In genomic region chr10:61842755-61843497, GRCh38 we compare ENCODE assay signal across 17 cellular contexts. TPM values are rescaled to one million over a fixed set of nuclear protein-coding genes. Genes with fewer than 3 reads are reported as not detected.
DNase-seq lines count a peak whose midpoint lies in the region; ATAC-seq and TF ChIP-seq lines count a peak whose summit lies in the region.
"Had no signal": no experiment of that assay in that cellular context is flagged by ENCODE, and none has a peak within 500 bp of the region (broad histone marks: within the 10 kb centered on the region; RNA-seq: fewer than 3 reads in every experiment).

No MANE protein-coding gene starts in this region.

- no peaks in the 10 kb centered on the region for H3K79me2 ChIP-seq in GM23248 (ENCODE audit: insufficient read depth)

- H3F3A ChIP-seq in GM23248 (ENCODE audit: insufficient read depth) = peaks cover 19% of the 10 kb centered on the region

- no peaks in the 10 kb centered on the region for H3K9me3 ChIP-seq in GM23248 (ENCODE audit: low read depth)
- H3K9me3 ChIP-seq in RWPE2 (ENCODE audit: severe bottlenecking) = no peaks in the 10 kb centered on the region
- H3K9me3 ChIP-seq: left lung had no signal

- no peaks in the 10 kb centered on the region for H3K36me3 ChIP-seq in GM23248 (ENCODE audit: low read depth)
- H3K36me3 ChIP-seq in RWPE2 (ENCODE audit: low read depth) = no peaks in the 10 kb centered on the region
- H3K36me3 ChIP-seq: left lung had no signal

- H3K27me3 ChIP-seq in GM23248 (replicated peaks; ENCODE audit: insufficient read depth) (no peaks in the 10 kb centered on the region), RWPE2 (ENCODE audit: insufficient read depth, poor library complexity, severe bottlenecking) (no peaks in the 10 kb centered on the region)
- H3K27me3 ChIP-seq: left lung had no signal

- H4K20me1 ChIP-seq in GM23248 (ENCODE audit: insufficient read depth) = no peaks in the 10 kb centered on the region

- no peaks in the 10 kb centered on the region for H3K36me3 Mint-ChIP-seq in activated T-cell treated with anti-CD3 and anti-CD28 coated beads, Interleukin-2, amount 50 U/mL, for 24 hours (ENCODE audit: low read depth)

- H3K27ac Mint-ChIP-seq in activated T-cell treated with anti-CD3 and anti-CD28 coated beads, Interleukin-2, amount 50 U/mL, for 24 hours = no peak overlapping the region
- H3K27ac Mint-ChIP-seq: activated CD4-positive, alpha-beta T cell treated with anti-CD3 and anti-CD28 coated beads, Interleukin-2, amount 10 ng/mL, durations not matched to agents 24 days and 14 days; effector memory CD8-positive, alpha-beta T cell had no signal

- no peak overlapping the region for H3K9ac ChIP-seq in GM23248

- peak; percentile 96 for ATAC-seq in RWPE2 (ENCODE audit: low read depth)
- peak; percentile 48 for ATAC-seq in omental fat pad (ENCODE audit: low FRiP score)
- ATAC-seq in GM19455 (IDR thresholded peaks at IDR 0.05; ENCODE audit: unreplicated experiment) = no peak
- ATAC-seq: effector memory CD8-positive, alpha-beta T cell; left lung had no signal

- H3K27ac ChIP-seq in GM23248 = peak overlapping the region; percentile 46
- peak overlapping the region; percentile 17 for H3K27ac ChIP-seq in RWPE2 (ENCODE audit: poor library complexity, severe bottlenecking)
- H3K27ac ChIP-seq: C4-2B, left lung had no signal

- H2AFZ ChIP-seq in GM23248 = no peak overlapping the region

- H3K4me1 ChIP-seq in GM23248 (ENCODE audit: insufficient read depth) (peaks cover 28% of the 10 kb centered on the region), RWPE2 (ENCODE audit: insufficient read depth, poor library complexity, severe bottlenecking) (peaks cover 10% of the 10 kb centered on the region)

- DNase-seq in GM23248 (peak; percentile 87), RWPE2 (ENCODE audit: low spot score) (no peak), fibroblast of gingiva (ENCODE audit: low read depth) (peak; percentile 12), omental fat pad (ENCODE audit: low spot score) (no peak), GM20000 (ENCODE audit: low spot score) (no peak)
- no peak for DNase-seq in NK-92 treated with Interleukin-12 subunit alpha and Interleukin-12 subunit beta, amount 100 ng/mL, for 24 hours (lab: John Stamatoyannopoulos, UW)
- no peak for DNase-seq in activated T-cell treated with anti-CD3 and anti-CD28 coated beads, Interleukin-2, amount 50 U/mL, for 24 hours
- DNase-seq: activated CD4-positive, alpha-beta T cell treated with anti-CD3 and anti-CD28 coated beads, Interleukin-2, amount 10 ng/mL, durations not matched to agents 24 days and 14 days; aorta; effector memory CD8-positive, alpha-beta T cell; head of caudate nucleus; left lung; NCI-H1417 treated with DMSO at 0.1 percent for 48 hours; T-helper 2 cell had no signal

- peak overlapping the region; percentile 52 for H3K4me2 ChIP-seq in GM23248 (ENCODE audit: unreplicated experiment)

- no peaks in the 10 kb centered on the region for H3K27me3 Mint-ChIP-seq in activated T-cell treated with anti-CD3 and anti-CD28 coated beads, Interleukin-2, amount 50 U/mL, for 24 hours
- H3K27me3 Mint-ChIP-seq: activated CD4-positive, alpha-beta T cell treated with anti-CD3 and anti-CD28 coated beads, Interleukin-2, amount 10 ng/mL, durations not matched to agents 24 days and 14 days; effector memory CD8-positive, alpha-beta T cell had no signal

- no peaks in the 10 kb centered on the region for H3K9me2 ChIP-seq in GM23248 (ENCODE audit: insufficient read depth)

- WGBS in GM23248 (ENCODE audit: low coverage in 1 of 2, low lambda C conversion rate in 2 of 2, missing lambda C conversion rate in 2 of 2), 2 experiments = 71 to 77% methylated on average over 4 of the region's 4 CpGs

- no peak overlapping the region for H3K4me3 Mint-ChIP-seq in activated T-cell treated with anti-CD3 and anti-CD28 coated beads, Interleukin-2, amount 50 U/mL, for 24 hours
- H3K4me3 Mint-ChIP-seq: activated CD4-positive, alpha-beta T cell treated with anti-CD3 and anti-CD28 coated beads, Interleukin-2, amount 10 ng/mL, durations not matched to agents 24 days and 14 days; effector memory CD8-positive, alpha-beta T cell; nephron had no signal

- H3K4me3 ChIP-seq in GM23248 = no peak overlapping the region
- H3K4me3 ChIP-seq in RWPE2 (ENCODE audit: severe bottlenecking) = no peak overlapping the region
- H3K4me3 ChIP-seq: left lung had no signal

- TF ChIP-seq CTCF in RWPE2 (IDR thresholded peaks at IDR 0.05; ENCODE audit: poor library complexity, severe bottlenecking) (no peak), omental fat pad (IDR thresholded peaks at IDR 0.05) (no peak), GM20000 (IDR thresholded peaks at IDR 0.05; ENCODE audit: extremely low read depth, missing control alignments) (no peak)

- no peaks in the 10 kb centered on the region for H3K9me3 Mint-ChIP-seq in activated T-cell treated with anti-CD3 and anti-CD28 coated beads, Interleukin-2, amount 50 U/mL, for 24 hours
- H3K9me3 Mint-ChIP-seq: effector memory CD8-positive, alpha-beta T cell; nephron had no signal

- in situ Hi-C loops in GM23248 (cut with MboI) = no loop called here

- H3K4me1 Mint-ChIP-seq in activated T-cell treated with anti-CD3 and anti-CD28 coated beads, Interleukin-2, amount 50 U/mL, for 24 hours (ENCODE audit: low read depth) = peaks cover 14% of the 10 kb centered on the region

RNA-seq across cellular contexts. Expression of gene ARID5B, which starts 58.6 kb away (rescaled TPM):
- total RNA-seq in GM23248 (2014; rRNA removed; shearing (Covaris generic)) = 56.7 and 60.6 TPM in 2 replicates
- 76.8 and 78.8 TPM in 2 replicates for polyA plus RNA-seq in GM23248 (2016; fragmentation: Nextera tagmentation; extraction: Ambion mirVana)
- total RNA-seq in omental fat pad = 100 to 1,000 TPM in 3 of 4 donors, 10 to 100 TPM in 1; 57.5 to 163 (median 123) TPM

Comparison
In these comparisons a context has a peak if more than half of its experiments do, and no peak if none do; other contexts are left out.
1. DNase-seq: peak in GM23248 (single experiment) and fibroblast of gingiva (single experiment); none in RWPE2 (single experiment), omental fat pad (single experiment), NK-92 treated with Interleukin-12 subunit alpha and Interleukin-12 subunit beta, amount 100 ng/mL, for 24 hours (single experiment), GM20000 (single experiment) and activated T-cell treated with anti-CD3 and anti-CD28 coated beads, Interleukin-2, amount 50 U/mL, for 24 hours (single experiment).